In the genomic region with DNA sequence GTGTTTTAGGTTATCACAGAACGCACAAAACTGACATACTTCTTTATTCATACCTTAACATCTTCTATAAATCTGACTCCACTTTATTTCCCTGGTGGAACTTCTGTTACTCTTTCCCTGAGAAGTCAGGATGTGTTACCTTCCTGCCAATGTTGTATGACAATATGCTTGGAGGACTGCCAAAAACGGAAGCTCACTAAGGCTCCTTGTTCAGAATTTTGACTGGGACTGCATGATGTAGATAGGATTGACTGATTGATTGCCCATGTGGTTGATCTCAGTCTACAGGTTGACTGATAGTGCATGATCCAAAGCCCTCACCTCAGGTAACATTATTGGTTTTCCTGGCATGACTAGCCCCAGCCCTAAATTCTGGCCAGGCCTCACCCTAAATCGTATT, we compare ENCODE assay signal across 17 cellular contexts.
"Had no signal": no experiment of that assay in that cellular context is flagged by ENCODE, and none has a peak within 500 bp of the region (broad histone marks: within the 10 kb centered on the region; RNA-seq: fewer than 3 reads in every experiment).

No MANE protein-coding gene starts in this region.

- ATAC-seq: activated T-cell treated with anti-CD3 and anti-CD28 coated beads, Interleukin-2, amount 50 U/mL, for 72 hours; psoas muscle; stimulated activated naive CD8-positive, alpha-beta T cell treated with anti-CD3 and anti-CD28 coated beads, Interleukin-15, amount 100 ng/mL, for 72 hours had no signal

- H3K36me3 ChIP-seq: heart left ventricle, sigmoid colon, spleen had no signal

- H3K4me3 ChIP-seq: heart left ventricle, lung, psoas muscle, sigmoid colon, spleen had no signal

- H3K27ac ChIP-seq: epithelial cell of prostate, psoas muscle, sigmoid colon, spleen had no signal

- H3K9me3 ChIP-seq: psoas muscle, sigmoid colon had no signal

- H3K4me1 ChIP-seq: heart left ventricle, psoas muscle, sigmoid colon, spleen had no signal

- H3K27me3 ChIP-seq: heart left ventricle, sigmoid colon, spleen had no signal

- DNase-seq: activated CD4-positive, alpha-beta T cell treated with anti-CD3 and anti-CD28 coated beads, Interleukin-2, amount 10 ng/mL, durations not matched to agents 7 days and 5 days; activated CD4-positive, CD25-positive, alpha-beta regulatory T cell; activated CD8-positive, alpha-beta memory T cell treated with anti-CD3 and anti-CD28 coated beads, Interleukin-2, amount 50 U/mL, for 48 hours; activated gamma-delta T cell; activated naive CD8-positive, alpha-beta T cell treated with anti-CD3 and anti-CD28 coated beads for 36 hours; activated T-cell treated with anti-CD3 and anti-CD28 coated beads, Interleukin-2, amount 50 U/mL, for 72 hours; amygdala; effector memory CD4-positive, alpha-beta T cell; foreskin melanocyte; immature natural killer cell; psoas muscle; sigmoid colon; spleen; stimulated activated naive CD8-positive, alpha-beta T cell treated with anti-CD3 and anti-CD28 coated beads, Interleukin-15, amount 100 ng/mL, for 72 hours had no signal
